ENCODE assay signal across 8 cellular contexts in genomic region chr1:167220537-167221125, GRCh38. TPM values are rescaled to one million over a fixed set of nuclear protein-coding genes. Genes with fewer than 3 reads are reported as not detected.
DNase-seq lines count a peak whose midpoint lies in the region; ATAC-seq and TF ChIP-seq lines count a peak whose summit lies in the region.

TSS of gene POU2F1 (plus strand) at chr1:167220886. CDS start at chr1:167220898, 12 bp downstream.

- no peaks in the 10 kb centered on the region for H3K36me3 ChIP-seq in right lobe of liver

- no peaks in the 10 kb centered on the region for H3K9me3 Mint-ChIP-seq in CD4-positive, alpha-beta T cell
- H3K9me3 Mint-ChIP-seq in activated CD4-positive, alpha-beta memory T cell treated with anti-CD3 and anti-CD28 coated beads for 36 hours = peaks cover 3% of the 10 kb centered on the region

- H3K4me1 ChIP-seq in right lobe of liver = peaks cover 0 to 20% (median 10%) of the 10 kb centered on the region in 4 donors

- peak within 1 kb of the TSS; percentile 87 for H3K27ac ChIP-seq in CD4-positive, alpha-beta T cell (ENCODE audit: low read depth, low read length)
- peak within 1 kb of the TSS; percentile 87 to 96 (median 93) for H3K27ac ChIP-seq in right lobe of liver

- no peaks in the 10 kb centered on the region for H3K9me3 ChIP-seq in CD4-positive, alpha-beta T cell (ENCODE audit: control insufficient read depth, low read length)
- no peaks in the 10 kb centered on the region for H3K9me3 ChIP-seq in right lobe of liver

- ATAC-seq in CD4-positive, alpha-beta T cell (ENCODE audit: poor library complexity) = peak; percentile 80
- ATAC-seq in GM19438 (IDR thresholded peaks at IDR 0.05; ENCODE audit: low read depth, unreplicated experiment) (peak; percentile 49), HG03575 (IDR thresholded peaks at IDR 0.05; ENCODE audit: extremely low read depth, insufficient number of reproducible peaks, low FRiP score, unreplicated experiment) (peak; percentile 26), right lobe of liver (peak; percentile 88 to 92 (median 89))

- peaks cover 20% of the 10 kb centered on the region for H3K36me3 Mint-ChIP-seq in CD4-positive, alpha-beta T cell (ENCODE audit: low read depth)
- H3K36me3 Mint-ChIP-seq in activated CD4-positive, alpha-beta memory T cell treated with anti-CD3 and anti-CD28 coated beads for 36 hours = peaks cover 12% of the 10 kb centered on the region

- peak within 1 kb of the TSS; percentile 79 to 94 (median 85) for H3K4me3 ChIP-seq in right lobe of liver

- under 1% methylated on average over 40 of the region's 53 CpGs for WGBS in right lobe of liver (ENCODE audit: insufficient coverage, low coverage, low lambda C conversion rate, missing lambda C conversion rate)

- intact Hi-C loops in CD4-positive, alpha-beta T cell (cut with DNase I, micrococcal nuclease) = loop anchor here (2.0 to 10.0 kb wide), 7 partner anchors 126 to 717 kb away; partner anchors contain the start of genes DCAF6 (in 2 of the 2), MPC2 (in 2 of the 2), CREG1 (in 1 of the 2) and GPA33 (in 1 of the 2)
- intact Hi-C loops in activated CD4-positive, alpha-beta memory T cell treated with anti-CD3 and anti-CD28 coated beads for 36 hours (cut with micrococcal nuclease) = loop anchor here (1.0 to 5.0 kb wide), 13 partner anchors 12 to 717 kb away; partner anchors contain the start of genes CREG1, DCAF6, GPA33 and MPC2
- intact Hi-C loops in right lobe of liver (cut with DNase I) = no loop called here

- H3K27ac Mint-ChIP-seq in CD4-positive, alpha-beta T cell = peak within 1 kb of the TSS; percentile 94
- H3K27ac Mint-ChIP-seq in activated CD4-positive, alpha-beta memory T cell treated with anti-CD3 and anti-CD28 coated beads for 36 hours = peak within 1 kb of the TSS; percentile 98

- H3K27me3 ChIP-seq in CD4-positive, alpha-beta T cell (ENCODE audit: control insufficient read depth, insufficient read depth, low read length) = no peaks in the 10 kb centered on the region
- H3K27me3 ChIP-seq in right lobe of liver = no peaks in the 10 kb centered on the region

- POLR2A ChIA-PET in CD4-positive, alpha-beta T cell (lab: Charles Lee) = interaction anchor here (0.7 to 5.0 kb wide), 42 partner anchors 10 to 715 kb away, joined by 3 to 90 read pairs (median 4); partner anchors contain the start of genes CD247, CREG1, GPA33 and POGK
- POLR2A ChIA-PET in activated CD4-positive, alpha-beta memory T cell treated with anti-CD3 and anti-CD28 coated beads for 36 hours (lab: Charles Lee) = interaction anchor here (0.7 to 2.4 kb wide), 16 partner anchors 9 to 1050 kb away, joined by 3 to 14 read pairs (median 5); partner anchors contain the start of genes CD247 and POGK

- CTCF ChIA-PET in CD4-positive, alpha-beta T cell (lab: Charles Lee) = interaction anchor here (0.6 to 2.6 kb wide), 28 partner anchors 9 to 716 kb away, joined by 3 to 20 read pairs (median 4); partner anchors contain the start of genes CD247, DCAF6 and MPC2
- CTCF ChIA-PET in activated CD4-positive, alpha-beta memory T cell treated with anti-CD3 and anti-CD28 coated beads for 36 hours (lab: Charles Lee) = interaction anchor here (0.6 to 3.4 kb wide), 48 partner anchors 10 to 1066 kb away, joined by 3 to 44 read pairs (median 4); partner anchors contain the start of genes CD247, CREG1, DCAF6 and TADA1

- peak; percentile 98 to 100 (median 99) for DNase-seq in CD4-positive, alpha-beta T cell
- DNase-seq in NCI-H82 (lab: John Stamatoyannopoulos, UW) (peak; percentile 100), dermis microvascular lymphatic vessel endothelial cell (ENCODE audit: low read depth in 2 of 2) (peak; percentile 95 to 98), right lobe of liver (peak; percentile 99)
- peak; percentile 99 for DNase-seq in activated CD4-positive, alpha-beta memory T cell treated with anti-CD3 and anti-CD28 coated beads for 36 hours
- peak; percentile 99 for DNase-seq in stimulated activated CD4-positive, alpha-beta T cell treated with anti-CD3 and anti-CD28 coated beads, Interleukin-4, amount 100 ng/mL, for 4 hours

- peak within 1 kb of the TSS; percentile 99 for H3K4me3 Mint-ChIP-seq in CD4-positive, alpha-beta T cell
- H3K4me3 Mint-ChIP-seq in activated CD4-positive, alpha-beta memory T cell treated with anti-CD3 and anti-CD28 coated beads for 36 hours = peak within 1 kb of the TSS; percentile 95

- peaks cover 40% of the 10 kb centered on the region for H3K4me1 Mint-ChIP-seq in CD4-positive, alpha-beta T cell (ENCODE audit: low read depth)
- peaks cover 45% of the 10 kb centered on the region for H3K4me1 Mint-ChIP-seq in activated CD4-positive, alpha-beta memory T cell treated with anti-CD3 and anti-CD28 coated beads for 36 hours (ENCODE audit: low read depth)

- peak; percentile 53 for TF ChIP-seq CTCF in CD4-positive, alpha-beta T cell (IDR thresholded peaks at IDR 0.05)
- TF ChIP-seq CTCF in right lobe of liver (IDR thresholded peaks at IDR 0.05) = peak; percentile 39 to 53 (median 49)

- peak; percentile 81 for TF ChIP-seq POLR2A in right lobe of liver (IDR thresholded peaks at IDR 0.05)

- no peaks in the 10 kb centered on the region for H3K27me3 Mint-ChIP-seq in CD4-positive, alpha-beta T cell
- H3K27me3 Mint-ChIP-seq in activated CD4-positive, alpha-beta memory T cell treated with anti-CD3 and anti-CD28 coated beads for 36 hours = peaks cover 1% of the 10 kb centered on the region

RNA-seq across cellular contexts. Expression of gene POU2F1, which starts in this region (rescaled TPM):
- 10 to 100 TPM; 27.0 to 28.6 TPM for total RNA-seq in CD4-positive, alpha-beta T cell
- 10 to 100 TPM; 17.7 to 20.1 TPM for total RNA-seq in activated CD4-positive, alpha-beta memory T cell treated with anti-CD3 and anti-CD28 coated beads for 36 hours
- total RNA-seq in dermis microvascular lymphatic vessel endothelial cell (4.2 and 4.8 TPM in 2 replicates), right lobe of liver (10 to 100 TPM in 1 of 6 experiments, 1 to 10 TPM in 5; 4.8 to 10.3 (median 6.2) TPM)

Comparison
In these comparisons a context has a peak if more than half of its experiments do, and no peak if none do; other contexts are left out.
1. Peak in every context shown above with its lines: DNase-seq, ATAC-seq, H3K4me3 ChIP-seq and H3K27ac ChIP-seq.
2. ATAC-seq: peak in every context shown above with its lines; median percentile 89 in right lobe of liver; 80 in CD4-positive, alpha-beta T cell; 49 in GM19438; 26 in HG03575.
3. intact Hi-C loops: an anchor here in CD4-positive, alpha-beta T cell (2.0 to 10.0 kb wide) and activated CD4-positive, alpha-beta memory T cell treated with anti-CD3 and anti-CD28 coated beads for 36 hours (1.0 to 5.0 kb wide); none called in right lobe of liver.